ENCODE assay signal across 20 cellular contexts in the genomic region with DNA sequence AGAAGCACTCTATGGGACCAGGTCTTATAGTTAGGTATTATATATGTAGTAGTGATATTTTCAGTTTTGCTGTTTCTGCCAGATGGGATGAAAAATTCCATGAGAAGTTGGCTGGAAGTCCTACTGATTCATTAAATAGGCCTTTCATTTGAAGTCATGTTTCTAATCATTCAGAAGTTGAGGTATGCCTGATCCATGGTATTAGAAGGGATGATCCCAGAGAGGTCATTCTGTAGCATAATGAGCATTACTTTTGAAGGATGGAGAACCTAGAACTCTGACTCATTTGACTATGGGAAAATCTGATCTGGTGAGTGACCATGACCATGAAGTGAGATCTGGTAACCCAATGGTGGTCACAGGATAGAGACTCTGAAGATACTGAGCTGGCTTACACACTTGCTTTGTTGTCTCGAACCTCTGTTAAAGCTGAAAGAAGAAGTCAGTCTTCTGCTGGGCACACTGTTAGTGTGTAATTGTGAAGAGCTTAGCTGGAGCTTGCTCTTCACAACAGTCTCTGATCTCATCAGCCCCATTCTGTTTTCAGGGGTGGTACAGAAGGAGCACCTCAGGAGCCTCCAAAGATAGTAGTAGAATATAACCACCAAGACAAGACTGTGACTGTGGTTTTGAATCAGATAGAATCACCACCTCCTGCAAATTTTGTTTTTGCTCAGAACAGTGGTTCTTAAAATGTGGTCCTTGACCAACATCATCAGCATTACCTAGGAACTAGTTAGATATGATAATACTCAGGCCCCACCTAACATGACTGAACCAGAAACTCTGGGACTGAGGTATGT. TPM values are rescaled to one million over a fixed set of nuclear protein-coding genes. Genes with fewer than 3 reads are reported as not detected.
DNase-seq lines count a peak whose midpoint lies in the region; ATAC-seq, FAIRE-seq and TF ChIP-seq lines count a peak whose summit lies in the region.
"Had no signal": no experiment of that assay in that cellular context is flagged by ENCODE, and none has a peak within 500 bp of the region (broad histone marks: within the 10 kb centered on the region; RNA-seq: fewer than 3 reads in every experiment).

No MANE protein-coding gene starts in this region.

- no peaks in the 10 kb centered on the region for H3K27me3 ChIP-seq in astrocyte (ENCODE audit: insufficient read depth, low read length)

- no peaks in the 10 kb centered on the region for H3K27me3 Mint-ChIP-seq in astrocyte (ENCODE audit: low read depth, unreplicated experiment)
- H3K27me3 Mint-ChIP-seq: memory B cell; natural killer cell treated with Interleukin-12 subunit alpha and Interleukin-12 subunit beta and Interleukin-15 and Interleukin-18, amount 100 ng/mL, for 72 hours had no signal

- no peak overlapping the region for H3K4me3 Mint-ChIP-seq in astrocyte (ENCODE audit: unreplicated experiment)
- H3K4me3 Mint-ChIP-seq: H9; memory B cell; natural killer cell treated with Interleukin-12 subunit alpha and Interleukin-12 subunit beta and Interleukin-15 and Interleukin-18, amount 100 ng/mL, for 72 hours; T-helper 1 cell treated with Interleukin-12 subunit alpha and Interleukin-12 subunit beta and Interleukin-4 antibody, amounts not matched to agents 30 μg/mL and 1 μg/mL, for 36 hours had no signal

- H3K9me3 ChIP-seq in astrocyte (ENCODE audit: insufficient read depth, low read depth, low read length), result no peaks in the 10 kb centered on the region
- H3K9me3 ChIP-seq: thoracic aorta had no signal

- H3K4me1 ChIP-seq in astrocyte (ENCODE audit: insufficient read depth, low read length), result peaks cover 5% of the 10 kb centered on the region

- H3K4me1 Mint-ChIP-seq in astrocyte (ENCODE audit: low read depth, unreplicated experiment), result peaks cover 30% of the 10 kb centered on the region

- ATAC-seq in HG02885 (IDR thresholded peaks at IDR 0.05; ENCODE audit: poor library complexity, unreplicated experiment) (peak; percentile 43), GM18505 (IDR thresholded peaks at IDR 0.05; ENCODE audit: unreplicated experiment) (no peak), GM19023 (IDR thresholded peaks at IDR 0.05; ENCODE audit: unreplicated experiment) (no peak), HG02571 (IDR thresholded peaks at IDR 0.05; ENCODE audit: unreplicated experiment) (no peak)
- ATAC-seq: esophagus mucosa had no signal

- DNase-seq in AG10803 (ENCODE audit: low read depth), result peak; percentile 60
- no peak for DNase-seq in GM12892 (ENCODE audit: insufficient read length)
- DNase-seq in astrocyte (ENCODE audit: low read depth), result peak; percentile 40
- no peak for DNase-seq in HPDE6-E6E7 (ENCODE audit: extremely low spot score)
- DNase-seq: activated CD8-positive, alpha-beta memory T cell treated with anti-CD3 and anti-CD28 coated beads, Interleukin-2, amount 50 U/mL, for 4 hours; H9; NCI-H2081; NCI-H510A treated with DMSO at 0.1 percent for 48 hours; SHP77 treated with DMSO at 0.1 percent for 48 hours; stimulated activated CD4-positive, alpha-beta T cell treated with anti-CD3 and anti-CD28 coated beads, Interleukin-4, amount 100 ng/mL, for 24 hours had no signal

- no peak overlapping the region for H3K27ac ChIP-seq in astrocyte (ENCODE audit: low read depth, low read length)
- H3K27ac ChIP-seq: skin epidermis, thoracic aorta had no signal

- peaks cover 5% of the 10 kb centered on the region for H3K36me3 Mint-ChIP-seq in astrocyte (ENCODE audit: low read depth, unreplicated experiment)
- H3K36me3 Mint-ChIP-seq: natural killer cell treated with Interleukin-12 subunit alpha and Interleukin-12 subunit beta and Interleukin-15 and Interleukin-18, amount 100 ng/mL, for 72 hours had no signal

- no peak overlapping the region for H3K4me3 ChIP-seq in AG10803 (ENCODE audit: low read length)
- H3K4me3 ChIP-seq in astrocyte (ENCODE audit: insufficient read depth, low read depth, low read length), result no peak overlapping the region
- H3K4me3 ChIP-seq: skin epidermis, thoracic aorta had no signal

- H3K79me2 ChIP-seq in astrocyte (ENCODE audit: insufficient read depth, low read length), result peaks cover 75% of the 10 kb centered on the region

- H2AFZ ChIP-seq in astrocyte (ENCODE audit: low read depth, low read length), result no peak overlapping the region

- TF ChIP-seq CTCF in AG10803 (conservative IDR thresholded peaks at IDR 0.05; ENCODE audit: low read length) (no peak), astrocyte (IDR thresholded peaks at IDR 0.05; ENCODE audit: insufficient read depth, low read depth, low read length) (no peak)

- H4K20me1 ChIP-seq in astrocyte (ENCODE audit: insufficient read depth, low read length), result peaks cover 68% of the 10 kb centered on the region

- no peak overlapping the region for H3K4me2 ChIP-seq in astrocyte (ENCODE audit: low read length)

- H3K9me3 Mint-ChIP-seq in astrocyte (ENCODE audit: unreplicated experiment), result no peaks in the 10 kb centered on the region
- H3K9me3 Mint-ChIP-seq: H9; memory B cell; natural killer cell treated with Interleukin-12 subunit alpha and Interleukin-12 subunit beta and Interleukin-15 and Interleukin-18, amount 100 ng/mL, for 72 hours; T-helper 1 cell treated with Interleukin-12 subunit alpha and Interleukin-12 subunit beta and Interleukin-4 antibody, amounts not matched to agents 30 μg/mL and 1 μg/mL, for 36 hours had no signal

- no peak overlapping the region for H3K9ac ChIP-seq in astrocyte (ENCODE audit: low read length)

- TF ChIP-seq POLR2A in GM12892 (IDR thresholded peaks at IDR 0.05; ENCODE audit: low read depth, low read length) (peak; percentile 50; the same call in 1 of the 2 replicates), GM18505 (IDR thresholded peaks at IDR 0.05; ENCODE audit: borderline replicate concordance, extremely low read depth, insufficient read depth, insufficient read length) (no peak)

- FAIRE-seq in GM12892 (lab: Jason Lieb, UNC), result peak; percentile 50
- no peak for FAIRE-seq in astrocyte (lab: Jason Lieb, UNC)

- no peak overlapping the region for H3K27ac Mint-ChIP-seq in astrocyte (ENCODE audit: unreplicated experiment)
- H3K27ac Mint-ChIP-seq: memory B cell; natural killer cell treated with Interleukin-12 subunit alpha and Interleukin-12 subunit beta and Interleukin-15 and Interleukin-18, amount 100 ng/mL, for 72 hours; T-helper 1 cell treated with Interleukin-12 subunit alpha and Interleukin-12 subunit beta and Interleukin-4 antibody, amounts not matched to agents 30 μg/mL and 1 μg/mL, for 36 hours had no signal

- H3K36me3 ChIP-seq in astrocyte (ENCODE audit: insufficient read depth, low read length), result peaks cover 8% of the 10 kb centered on the region
- H3K36me3 ChIP-seq: thoracic aorta had no signal

RNA-seq across cellular contexts. Expression of a gene that starts 9.0 kb away (rescaled TPM):
- 69.8 TPM for polyA plus RNA-seq in GM12892 (2012; ENCODE audit: missing spikeins)
- total RNA-seq in astrocyte, result 192 and 210 TPM in 2 replicates

RNA-seq across cellular contexts. Expression of a gene that starts 58.3 kb away (rescaled TPM):
- polyA plus RNA-seq in GM12892 (2012; ENCODE audit: missing spikeins), result 28.8 TPM
- 62.7 and 68.2 TPM in 2 replicates for total RNA-seq in astrocyte

Comparison
In these comparisons a context has a peak if more than half of its experiments do, and no peak if none do; other contexts are left out.
1. DNase-seq: peak in AG10803 (single experiment) and astrocyte (single experiment); none in GM12892 (single experiment) and HPDE6-E6E7 (single experiment).